20 cellular contexts compared by ENCODE assay signal in the genomic region with DNA sequence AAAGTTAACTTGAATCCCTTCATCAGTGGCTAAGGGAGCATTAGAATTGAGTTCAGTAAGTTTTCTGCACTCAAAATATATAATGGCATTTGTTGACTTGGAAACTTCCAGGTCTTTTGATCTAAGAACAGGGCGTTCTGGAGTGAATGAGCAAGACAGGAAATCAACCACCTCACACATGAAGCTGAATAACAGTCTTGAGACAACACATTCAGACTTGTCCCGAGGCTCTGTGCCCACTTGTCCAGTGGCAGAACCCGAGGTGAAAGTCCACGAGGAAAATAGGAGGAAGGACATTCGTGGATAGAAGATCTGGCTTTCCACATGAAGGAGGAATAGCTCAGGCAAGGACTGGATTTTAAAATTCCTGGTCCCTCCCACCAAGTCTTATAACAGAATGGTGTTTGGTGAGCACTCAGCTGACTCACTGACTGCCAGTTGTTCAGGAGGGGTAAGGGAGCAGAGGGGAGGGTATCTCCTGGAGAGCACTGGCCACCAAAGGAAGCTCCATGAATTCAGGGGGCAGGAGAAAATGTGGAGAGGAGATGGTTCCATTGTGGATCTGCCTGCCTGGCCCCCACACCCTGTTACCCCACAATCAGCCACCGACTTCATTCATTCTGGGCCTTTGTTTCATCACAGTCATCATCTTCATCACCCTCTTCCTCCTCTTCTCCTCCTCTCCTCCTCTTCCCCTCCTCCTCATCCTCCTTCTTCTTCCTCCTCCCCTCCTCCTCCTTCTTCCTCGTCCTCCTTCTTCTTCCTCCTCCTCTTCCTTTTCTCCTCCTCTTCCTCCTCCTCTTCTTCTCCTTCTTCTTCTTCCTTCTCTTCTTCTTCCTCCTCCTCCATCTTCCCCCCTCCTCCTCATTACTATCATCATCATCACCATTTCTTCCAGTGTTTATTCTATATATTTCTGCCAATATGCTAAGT.
"Had no signal": no experiment of that assay in that cellular context is flagged by ENCODE, and none has a peak within 500 bp of the region (broad histone marks: within the 10 kb centered on the region; RNA-seq: fewer than 3 reads in every experiment).

No MANE protein-coding gene starts in this region.

- H3K36me3 Mint-ChIP-seq: activated naive CD4-positive, alpha-beta T cell treated with anti-CD3 and anti-CD28 coated beads, Interleukin-2, amount 10 ng/mL, durations not matched to agents 7 days and 5 days; type B pancreatic cell had no signal

- H3K4me3 Mint-ChIP-seq: activated CD4-positive, alpha-beta T cell treated with anti-CD3 and anti-CD28 coated beads, Interleukin-2, amount 10 ng/mL, durations not matched to agents 24 days and 14 days; activated CD8-positive, alpha-beta T cell treated with anti-CD3 and anti-CD28 coated beads for 36 hours; activated naive CD4-positive, alpha-beta T cell treated with anti-CD3 and anti-CD28 coated beads, Interleukin-2, amount 10 ng/mL, durations not matched to agents 7 days and 5 days; activated naive CD8-positive, alpha-beta T cell treated with anti-CD3 and anti-CD28 coated beads, Interleukin-2, amount 50 U/mL, for 24 hours; activated T-cell treated with anti-CD3 and anti-CD28 coated beads, Interleukin-2, amount 50 U/mL, for 4 hours; dendritic cell treated with granulocyte-macrophage colony-stimulating factor and Interleukin-4, amounts not matched to agents 40 ng/mL and 50 ng/mL, for 4 days; memory B cell; neural crest cell; stimulated activated naive CD8-positive, alpha-beta T cell treated with anti-CD3 and anti-CD28 coated beads, Interleukin-15, amount 100 ng/mL, for 72 hours; T-helper 1 cell treated with Interleukin-12 subunit alpha and Interleukin-12 subunit beta and Interleukin-4 antibody, amounts not matched to agents 30 μg/mL and 1 μg/mL, for 36 hours; type B pancreatic cell had no signal

- H3K27ac ChIP-seq: right atrium auricular region, suprapubic skin had no signal

- H3K27me3 Mint-ChIP-seq: activated CD4-positive, alpha-beta T cell treated with anti-CD3 and anti-CD28 coated beads, Interleukin-2, amount 10 ng/mL, durations not matched to agents 24 days and 14 days; type B pancreatic cell had no signal

- H3K27ac Mint-ChIP-seq: activated CD4-positive, alpha-beta T cell treated with anti-CD3 and anti-CD28 coated beads, Interleukin-2, amount 10 ng/mL, durations not matched to agents 24 days and 14 days; activated CD8-positive, alpha-beta T cell treated with anti-CD3 and anti-CD28 coated beads for 36 hours; activated naive CD4-positive, alpha-beta T cell treated with anti-CD3 and anti-CD28 coated beads, Interleukin-2, amount 10 ng/mL, durations not matched to agents 7 days and 5 days; activated naive CD8-positive, alpha-beta T cell treated with anti-CD3 and anti-CD28 coated beads, Interleukin-2, amount 50 U/mL, for 24 hours; dendritic cell treated with granulocyte-macrophage colony-stimulating factor and Interleukin-4, amounts not matched to agents 40 ng/mL and 50 ng/mL, for 4 days; memory B cell; stimulated activated naive CD8-positive, alpha-beta T cell treated with anti-CD3 and anti-CD28 coated beads, Interleukin-15, amount 100 ng/mL, for 72 hours; T-helper 1 cell treated with Interleukin-12 subunit alpha and Interleukin-12 subunit beta and Interleukin-4 antibody, amounts not matched to agents 30 μg/mL and 1 μg/mL, for 36 hours; type B pancreatic cell had no signal

- H3K9me3 Mint-ChIP-seq: activated CD4-positive, alpha-beta T cell treated with anti-CD3 and anti-CD28 coated beads, Interleukin-2, amount 10 ng/mL, durations not matched to agents 24 days and 14 days; activated CD8-positive, alpha-beta T cell treated with anti-CD3 and anti-CD28 coated beads for 36 hours; activated naive CD4-positive, alpha-beta T cell treated with anti-CD3 and anti-CD28 coated beads, Interleukin-2, amount 10 ng/mL, durations not matched to agents 7 days and 5 days; activated naive CD8-positive, alpha-beta T cell treated with anti-CD3 and anti-CD28 coated beads, Interleukin-2, amount 50 U/mL, for 24 hours; activated T-cell treated with anti-CD3 and anti-CD28 coated beads, Interleukin-2, amount 50 U/mL, for 4 hours; dendritic cell treated with granulocyte-macrophage colony-stimulating factor and Interleukin-4, amounts not matched to agents 40 ng/mL and 50 ng/mL, for 4 days; T-helper 1 cell treated with Interleukin-12 subunit alpha and Interleukin-12 subunit beta and Interleukin-4 antibody, amounts not matched to agents 30 μg/mL and 1 μg/mL, for 36 hours had no signal

- H3K4me3 ChIP-seq: right atrium auricular region, suprapubic skin had no signal

- H3K4me1 ChIP-seq: suprapubic skin had no signal

- H3K4me1 Mint-ChIP-seq: activated CD4-positive, alpha-beta T cell treated with anti-CD3 and anti-CD28 coated beads, Interleukin-2, amount 10 ng/mL, durations not matched to agents 24 days and 14 days; activated naive CD4-positive, alpha-beta T cell treated with anti-CD3 and anti-CD28 coated beads, Interleukin-2, amount 10 ng/mL, durations not matched to agents 7 days and 5 days; activated naive CD8-positive, alpha-beta T cell treated with anti-CD3 and anti-CD28 coated beads, Interleukin-2, amount 50 U/mL, for 24 hours; stimulated activated naive CD8-positive, alpha-beta T cell treated with anti-CD3 and anti-CD28 coated beads, Interleukin-15, amount 100 ng/mL, for 72 hours had no signal

- H3K27me3 ChIP-seq: right atrium auricular region, suprapubic skin had no signal

- ATAC-seq: activated CD8-positive, alpha-beta T cell treated with anti-CD3 and anti-CD28 coated beads for 36 hours; activated naive CD8-positive, alpha-beta T cell treated with anti-CD3 and anti-CD28 coated beads, Interleukin-2, amount 50 U/mL, for 24 hours; activated T-cell treated with anti-CD3 and anti-CD28 coated beads, Interleukin-2, amount 50 U/mL, for 4 hours; left ventricle myocardium superior; stimulated activated naive CD8-positive, alpha-beta T cell treated with anti-CD3 and anti-CD28 coated beads, Interleukin-15, amount 100 ng/mL, for 72 hours had no signal

- H3K9me3 ChIP-seq: right atrium auricular region, suprapubic skin had no signal

- H3K36me3 ChIP-seq: right atrium auricular region, suprapubic skin had no signal

- DNase-seq: activated CD4-positive, alpha-beta T cell treated with anti-CD3 and anti-CD28 coated beads, Interleukin-2, amount 10 ng/mL, durations not matched to agents 24 days and 14 days; activated CD8-positive, alpha-beta T cell treated with anti-CD3 and anti-CD28 coated beads for 36 hours; activated naive CD4-positive, alpha-beta T cell treated with anti-CD3 and anti-CD28 coated beads, Interleukin-2, amount 10 ng/mL, durations not matched to agents 7 days and 5 days; activated naive CD8-positive, alpha-beta T cell treated with anti-CD3 and anti-CD28 coated beads, Interleukin-2, amount 50 U/mL, for 24 hours; activated T-cell treated with anti-CD3 and anti-CD28 coated beads, Interleukin-2, amount 50 U/mL, for 4 hours; effector memory CD4-positive, alpha-beta T cell; foreskin melanocyte; glutamatergic neuron; hippocampal formation; left ventricle myocardium superior; small intestine; stimulated activated CD4-positive, alpha-beta T cell treated with anti-CD3 and anti-CD28 coated beads, Interleukin-4, amount 100 ng/mL, for 1 hour; stimulated activated naive CD8-positive, alpha-beta T cell treated with anti-CD3 and anti-CD28 coated beads, Interleukin-15, amount 100 ng/mL, for 72 hours had no signal
